18 cellular contexts compared by ENCODE assay signal in the genomic region with DNA sequence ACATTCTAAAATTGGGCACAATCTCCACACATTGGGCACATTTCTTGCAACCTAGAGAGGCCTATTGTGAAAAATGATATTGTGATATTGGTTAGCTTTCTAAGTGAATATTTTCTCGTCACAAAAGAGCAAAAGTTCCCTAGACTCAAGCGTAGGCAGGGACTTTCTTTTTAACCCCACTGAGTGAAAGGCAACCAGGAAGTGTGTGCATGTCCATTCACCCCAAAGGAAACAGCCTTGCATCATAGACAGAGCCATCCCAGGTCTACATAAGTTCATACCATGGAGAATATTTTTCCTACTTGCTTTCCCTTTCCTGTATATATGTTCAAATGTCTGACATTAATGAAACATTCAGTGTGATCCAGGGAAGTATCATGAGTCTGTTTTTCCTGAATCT.
A peak's percentile ranks its signal among the peaks of the same experiment; 100 is the strongest.
DNase-seq lines count a peak whose midpoint lies in the region; ATAC-seq and TF ChIP-seq lines count a peak whose summit lies in the region.
"Had no signal": no experiment of that assay in that cellular context is flagged by ENCODE, and none has a peak within 500 bp of the region (broad histone marks: within the 10 kb centered on the region; RNA-seq: fewer than 3 reads in every experiment).

No MANE protein-coding gene starts in this region.

- peak overlapping the region; percentile 61 for H3K27ac Mint-ChIP-seq in endodermal cell
- H3K27ac Mint-ChIP-seq: activated CD4-positive, alpha-beta memory T cell treated with anti-CD3 and anti-CD28 coated beads, Interleukin-2, amount 10 ng/mL, durations not matched to agents 7 days and 5 days; dendritic cell treated with granulocyte-macrophage colony-stimulating factor and Interleukin-4, amounts not matched to agents 40 ng/mL and 50 ng/mL, for 4 days; memory B cell had no signal

- intact Hi-C loops in IMR-90 (cut with micrococcal nuclease) = no loop called here
- intact Hi-C loops in uterus (cut with DNase I; ENCODE audit: low total_unique reads) = no loop called here

- H3K56ac ChIP-seq in IMR-90 (ENCODE audit: extremely low read depth, insufficient read depth, low read length) = no peak overlapping the region

- no peaks in the 10 kb centered on the region for H3K27me3 Mint-ChIP-seq in endodermal cell (ENCODE audit: insufficient read depth)
- H3K27me3 Mint-ChIP-seq: activated CD4-positive, alpha-beta memory T cell treated with anti-CD3 and anti-CD28 coated beads, Interleukin-2, amount 10 ng/mL, durations not matched to agents 7 days and 5 days; dendritic cell treated with granulocyte-macrophage colony-stimulating factor and Interleukin-4, amounts not matched to agents 40 ng/mL and 50 ng/mL, for 4 days had no signal

- no peak overlapping the region for H4K91ac ChIP-seq in IMR-90 (ENCODE audit: insufficient read depth, low read depth, low read length)

- H3K9me1 ChIP-seq in IMR-90 (ENCODE audit: insufficient read depth, low read length) = peaks cover 21% of the 10 kb centered on the region

- no peak overlapping the region for H2BK120ac ChIP-seq in IMR-90 (ENCODE audit: low read depth, low read length)

- H4K20me1 ChIP-seq in IMR-90 (ENCODE audit: insufficient read depth, low read length) = peaks cover 85% of the 10 kb centered on the region

- TF ChIP-seq CTCF in IMR-90 (conservative IDR thresholded peaks at IDR 0.05; ENCODE audit: low read depth, low read length) (no peak), endodermal cell (conservative IDR thresholded peaks at IDR 0.05) (no peak), uterus (IDR thresholded peaks at IDR 0.05) (no peak)

- POLR2A ChIA-PET in IMR-90 (lab: Charles Lee; ENCODE audit: unreplicated experiment) = no interaction called here

- no peak overlapping the region for H2BK20ac ChIP-seq in IMR-90 (ENCODE audit: low read depth, low read length)

- H3K4me1 Mint-ChIP-seq in endodermal cell = peaks cover 41% of the 10 kb centered on the region
- H3K4me1 Mint-ChIP-seq: CD8-positive, alpha-beta memory T cell had no signal

- no peak for ATAC-seq in IMR-90 (ENCODE audit: low read depth)

- no peak for TF ChIP-seq POLR2A in IMR-90 (IDR thresholded peaks at IDR 0.05; ENCODE audit: low read depth, low read length)
- no peak for TF ChIP-seq POLR2A in uterus (IDR thresholded peaks at IDR 0.05)

- no peak overlapping the region for H3K4ac ChIP-seq in IMR-90 (ENCODE audit: low read depth, low read length)

- H3K36me3 ChIP-seq in IMR-90 (ENCODE audit: control insufficient read depth, insufficient read depth, low read length) (peaks cover 15% of the 10 kb centered on the region), endodermal cell (ENCODE audit: control insufficient read depth, insufficient read depth, low read length) (peaks cover 19% of the 10 kb centered on the region), muscle layer of duodenum (ENCODE audit: control insufficient read depth in 1 of 2, insufficient read depth in 2 of 2, low read length in 2 of 2) (no peaks in the 10 kb centered on the region), uterus (no peaks in the 10 kb centered on the region), MG63 (no peaks in the 10 kb centered on the region)

- peak overlapping the region; percentile 23 for H2BK5ac ChIP-seq in IMR-90 (ENCODE audit: low read depth, low read length, poor library complexity, severe bottlenecking)

- no peak overlapping the region for H3K18ac ChIP-seq in IMR-90 (ENCODE audit: low read depth, low read length)

- H3K4me3 ChIP-seq in IMR-90 (ENCODE audit: insufficient read depth, low read depth, low read length) (no peak overlapping the region), endodermal cell (ENCODE audit: low read length) (no peak overlapping the region), muscle layer of duodenum (ENCODE audit: low read depth in 1 of 2, low read length in 2 of 2) (no peak overlapping the region), uterus (no peak overlapping the region), MG63 (no peak overlapping the region)

- no peak overlapping the region for H3K23ac ChIP-seq in IMR-90 (ENCODE audit: low read depth, low read length)

- H3K14ac ChIP-seq in IMR-90 (replicated peaks; ENCODE audit: low read depth, low read length) = no peak overlapping the region

- H4K8ac ChIP-seq in IMR-90 (ENCODE audit: low read depth in 2 of 2, low read length in 2 of 2) = no peak overlapping the region

- no peak overlapping the region for H3K4me3 Mint-ChIP-seq in endodermal cell
- H3K4me3 Mint-ChIP-seq: activated CD4-positive, alpha-beta memory T cell treated with anti-CD3 and anti-CD28 coated beads, Interleukin-2, amount 10 ng/mL, durations not matched to agents 7 days and 5 days; CD8-positive, alpha-beta memory T cell; dendritic cell treated with granulocyte-macrophage colony-stimulating factor and Interleukin-4, amounts not matched to agents 40 ng/mL and 50 ng/mL, for 4 days; memory B cell had no signal

- H3K9ac ChIP-seq in IMR-90 (ENCODE audit: low read depth, low read length) (no peak overlapping the region), endodermal cell (ENCODE audit: extremely low read depth, low read length, poor library complexity, severe bottlenecking) (no peak overlapping the region)
- H3K9ac ChIP-seq: KMS-11 had no signal

- no peak overlapping the region; the same call in 1 of the 2 replicates for H3K4me2 ChIP-seq in IMR-90 (ENCODE audit: low read depth, low read length)
- H3K4me2 ChIP-seq: KMS-11 had no signal

- dilution Hi-C loops in IMR-90 (cut with HindIII; ENCODE audit: low sequenced_read_pairs, unreplicated experiment) = no loop called here

- no CpG with 5 or more reads among the region's 2 CpGs for WGBS in IMR-90 (ENCODE audit: extremely low coverage in 2 of 2, insufficient read length in 1 of 2), 2 experiments
- WGBS in endodermal cell (ENCODE audit: insufficient coverage in 1 of 2, insufficient read length in 1 of 2), 2 experiments = 94% methylated on average over 2 of the region's 2 CpGs

- CTCF ChIA-PET in IMR-90 (lab: Yijun Ruan, JAX) = interaction anchor here (0.6 kb wide), 1 partner anchor 209 kb away, joined by 3 read pairs; no protein-coding TSS in a partner anchor

- in situ Hi-C loops in IMR-90 (cut with MboI; ENCODE audit: low sequenced_read_pairs) = no loop called here

- H3K9me3 ChIP-seq in IMR-90 (ENCODE audit: control insufficient read depth, insufficient read depth, low read length) (no peaks in the 10 kb centered on the region), endodermal cell (ENCODE audit: control insufficient read depth, low read length) (peaks cover 10% of the 10 kb centered on the region), muscle layer of duodenum (ENCODE audit: control insufficient read depth in 1 of 2, low read length in 2 of 2) (no peaks in the 10 kb centered on the region), uterus (no peaks in the 10 kb centered on the region), MG63 (no peaks in the 10 kb centered on the region)

- H3K9me3 Mint-ChIP-seq in endodermal cell = peaks cover 1% of the 10 kb centered on the region
- H3K9me3 Mint-ChIP-seq: activated CD4-positive, alpha-beta memory T cell treated with anti-CD3 and anti-CD28 coated beads, Interleukin-2, amount 10 ng/mL, durations not matched to agents 7 days and 5 days; dendritic cell treated with granulocyte-macrophage colony-stimulating factor and Interleukin-4, amounts not matched to agents 40 ng/mL and 50 ng/mL, for 4 days had no signal

- H3K4me1 ChIP-seq in IMR-90 (ENCODE audit: control insufficient read depth, insufficient read depth, low read length) = peaks cover 30% of the 10 kb centered on the region
- H3K4me1 ChIP-seq in endodermal cell (ENCODE audit: control insufficient read depth, insufficient read depth, low read length) = peaks cover 7% of the 10 kb centered on the region
- H3K4me1 ChIP-seq in muscle layer of duodenum (ENCODE audit: control insufficient read depth in 1 of 2, insufficient read depth in 2 of 2, low read length in 2 of 2) = peaks cover 0 to 52% of the 10 kb centered on the region in 2 donors
- H3K4me1 ChIP-seq in uterus = peaks cover 0 to 9% of the 10 kb centered on the region in 2 donors

- H3K79me1 ChIP-seq in IMR-90 (ENCODE audit: low read depth in 1 of 2, low read length in 2 of 2) = peaks cover 35 to 93% of the 10 kb centered on the region in 2 experiments

- H2AFZ ChIP-seq in IMR-90 (replicated peaks; ENCODE audit: low read length, poor library complexity) = no peak overlapping the region

- H3K27ac ChIP-seq in IMR-90 (ENCODE audit: insufficient read depth, low read length) (no peak overlapping the region), endodermal cell (ENCODE audit: low read depth, low read length) (no peak overlapping the region), muscle layer of duodenum (ENCODE audit: low read length) (peak overlapping the region; percentile 20), uterus (peak overlapping the region; percentile 62 to 83)
- H3K27ac ChIP-seq: KMS-11 had no signal

- TF ChIP-seq RAD21 in IMR-90 (IDR thresholded peaks at IDR 0.05; ENCODE audit: low read length) = no peak

- no peak overlapping the region for H2AK5ac ChIP-seq in IMR-90 (ENCODE audit: low read depth, low read length)

- H3K27me3 ChIP-seq in IMR-90 (ENCODE audit: control insufficient read depth, insufficient read depth, low read length) (no peaks in the 10 kb centered on the region), endodermal cell (ENCODE audit: control insufficient read depth, insufficient read depth, low read length, poor library complexity, severe bottlenecking) (no peaks in the 10 kb centered on the region), muscle layer of duodenum (ENCODE audit: low read depth, low read length) (no peaks in the 10 kb centered on the region), uterus (no peaks in the 10 kb centered on the region), MG63 (no peaks in the 10 kb centered on the region)

- H4K5ac ChIP-seq in IMR-90 (ENCODE audit: low read depth, low read length) = no peak overlapping the region

- BruUV-seq in IMR-90 (replicated peaks; lab: Mats Ljungman, UMichigan) = no TSS peak

- H3K36me3 Mint-ChIP-seq in endodermal cell (ENCODE audit: low read depth) = peaks cover 18% of the 10 kb centered on the region
- H3K36me3 Mint-ChIP-seq: memory B cell had no signal

- H2AK9ac ChIP-seq in IMR-90 (replicated peaks; ENCODE audit: low read depth, low read length, poor library complexity) = no peak overlapping the region

- H2BK15ac ChIP-seq in IMR-90 (ENCODE audit: low read depth, low read length) = no peak overlapping the region

- DNase-seq in IMR-90 (no peak), endodermal cell (no peak), uterus (no peak), NCI-H2107 treated with DMSO at 0.1 percent for 48 hours (lab: John Stamatoyannopoulos, UW; ENCODE audit: unreplicated experiment) (no peak), NCI-H2171 treated with DMSO at 0.1 percent for 48 hours (lab: John Stamatoyannopoulos, UW) (no peak), MG63 (no peak)
- DNase-seq: activated CD4-positive, alpha-beta memory T cell treated with anti-CD3 and anti-CD28 coated beads, Interleukin-2, amount 10 ng/mL, durations not matched to agents 7 days and 5 days; activated gamma-delta T cell; CD8-positive, alpha-beta memory T cell; foreskin fibroblast; hippocampal formation; islet precursor cell; NCI-H1694 treated with DMSO at 0.1 percent for 48 hours; NCI-H2227 treated with DMSO at 0.1 percent for 48 hours had no signal

TF ChIP-seq in IMR-90, 13 proteins besides CTCF, POLR2A, EP300 and RAD21:
- TF ChIP-seq FOS (IDR thresholded peaks at IDR 0.05; ENCODE audit: low read depth, low read length) = no peak
- TF ChIP-seq RCOR1 (IDR thresholded peaks at IDR 0.05; ENCODE audit: insufficient replicate concordance, low read length) = no peak
- no peak for TF ChIP-seq NFE2L2 (IDR thresholded peaks at IDR 0.05; ENCODE audit: low read depth, low read length)

Comparison
In these comparisons a context has a peak if more than half of its experiments do, and no peak if none do; other contexts are left out.
1. H3K27ac ChIP-seq: peak in muscle layer of duodenum (single experiment) and uterus (2 of 2); none in IMR-90 (single experiment) and endodermal cell (single experiment).